In the genomic region with DNA sequence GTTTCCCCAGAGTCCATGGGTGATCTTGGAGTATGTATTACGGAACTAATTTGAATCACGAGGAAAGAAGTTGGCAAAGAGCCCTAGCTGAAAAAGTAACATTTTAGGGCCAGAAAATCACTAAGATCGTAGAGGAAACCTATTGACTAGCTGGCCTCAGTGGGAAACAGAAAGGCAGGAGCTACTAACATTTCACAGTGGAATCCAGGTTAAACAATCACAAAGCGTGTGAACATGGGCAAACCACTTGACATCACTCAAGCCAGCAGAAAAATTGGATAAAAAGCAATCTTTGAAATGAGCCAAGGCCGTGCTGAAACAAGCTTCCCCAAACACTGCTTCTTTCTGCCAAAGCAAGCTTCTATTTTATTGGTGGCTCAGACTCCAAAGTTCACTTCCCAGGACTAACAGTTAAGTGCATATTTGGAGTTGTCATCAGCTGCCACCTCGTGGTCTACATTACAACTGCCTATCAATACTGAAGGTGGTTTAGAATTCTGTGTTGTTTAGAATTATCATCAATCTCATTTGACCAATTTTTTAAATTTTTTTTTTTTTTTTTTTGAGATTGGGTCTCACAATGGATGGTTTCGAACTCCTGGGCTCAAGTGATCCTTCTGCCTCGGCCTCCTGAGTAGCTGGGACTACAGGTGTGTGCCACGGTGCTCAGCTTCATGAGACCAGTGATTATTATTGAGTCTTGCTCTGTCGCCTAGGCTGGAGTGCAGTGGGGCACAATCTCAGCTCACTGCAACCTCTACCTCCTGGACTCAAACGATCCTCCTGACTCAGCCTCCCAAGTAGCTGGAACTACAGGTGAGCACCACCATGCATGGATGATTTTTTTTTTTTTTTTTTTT, we compare ENCODE assay signal across 8 cellular contexts. TPM values are rescaled to one million over a fixed set of nuclear protein-coding genes. Genes with fewer than 3 reads are reported as not detected.
DNase-seq lines count a peak whose midpoint lies in the region; ATAC-seq and TF ChIP-seq lines count a peak whose summit lies in the region.

No MANE protein-coding gene starts in this region.

- intact Hi-C loops in left ventricle myocardium superior (cut with micrococcal nuclease) = loop anchor here (10.0 kb wide), 1 partner anchor 220 kb away; no protein-coding TSS in a partner anchor

- in situ Hi-C loops in astrocyte of the cerebellum (cut with HindIII; ENCODE audit: low sequenced_read_pairs) = no loop called here

- ATAC-seq in left ventricle myocardium superior (peak; percentile 92), HG02759 (IDR thresholded peaks at IDR 0.05; ENCODE audit: unreplicated experiment) (no peak), GM18868 (IDR thresholded peaks at IDR 0.05; ENCODE audit: unreplicated experiment) (no peak)

- peak; percentile 74 for DNase-seq in COLO829 (ENCODE audit: low spot score)
- peak; percentile 83 for DNase-seq in HT-29 (ENCODE audit: low spot score)
- peak; percentile 72 for DNase-seq in RPMI7951 (ENCODE audit: low read depth)
- DNase-seq in astrocyte of the cerebellum (ENCODE audit: low read depth) = peak; percentile 79
- DNase-seq in left ventricle myocardium superior = no peak
- DNase-seq in renal cortical epithelial cell (ENCODE audit: low read depth) = peak; percentile 77

- TF ChIP-seq CTCF in astrocyte of the cerebellum (IDR thresholded peaks at IDR 0.05; ENCODE audit: low read depth, low read length, missing control alignments) = peak; percentile 61

- H3K4me3 ChIP-seq in astrocyte of the cerebellum (ENCODE audit: low read depth, low read length) = no peak overlapping the region

RNA-seq across cellular contexts. Expression of a gene that starts 10.6 kb away (rescaled TPM):
- total RNA-seq in HT-29 (2014; rRNA removed; shearing (Covaris generic)) = 2,917 and 3,132 TPM in 2 replicates
- 3,560 and 4,532 TPM in 2 replicates for total RNA-seq in RPMI7951 (2014; rRNA removed; shearing (Covaris generic))
- total RNA-seq in left ventricle myocardium superior = 604 TPM
- total RNA-seq in renal cortical epithelial cell = 755 and 4,125 TPM in 2 replicates

RNA-seq across cellular contexts. Expression of a gene that starts 22.8 kb away (rescaled TPM):
- 20.0 and 20.7 TPM in 2 replicates for total RNA-seq in HT-29 (2014; rRNA removed; shearing (Covaris generic))
- 18.0 and 19.1 TPM in 2 replicates for total RNA-seq in RPMI7951 (2014; rRNA removed; shearing (Covaris generic))
- total RNA-seq in left ventricle myocardium superior (59.3 TPM), renal cortical epithelial cell (19.3 and 26.9 TPM in 2 replicates)

RNA-seq across cellular contexts. Expression of a gene that starts 50.6 kb away (rescaled TPM):
- 0.03 and 0.08 TPM in 2 replicates for total RNA-seq in HT-29 (2014; rRNA removed; shearing (Covaris generic))
- total RNA-seq in RPMI7951 (2014; rRNA removed; shearing (Covaris generic)) = not detected in 2 replicates
- total RNA-seq in left ventricle myocardium superior (13.6 TPM), renal cortical epithelial cell (under 0.01 TPM in 1 of 2 replicates, not detected in the other)

Comparison
In these comparisons a context has a peak if more than half of its experiments do, and no peak if none do; other contexts are left out.
1. RNA of a gene that starts 50.6 kb away (total RNA-seq): 13.6 TPM in left ventricle myocardium superior (single experiment); 0.03 to 0.08 TPM in HT-29, not detected in RPMI7951 and under 0.01 TPM in renal cortical epithelial cell; every median in the first group is over 10 times any median in the second.